ENCODE assay signal across 8 cellular contexts in genomic region chr7:55065511-55066229, GRCh38. TPM values are rescaled to one million over a fixed set of nuclear protein-coding genes. Genes with fewer than 3 reads are reported as not detected.
DNase-seq lines count a peak whose midpoint lies in the region; ATAC-seq and TF ChIP-seq lines count a peak whose summit lies in the region.

No MANE protein-coding gene starts in this region.

- peaks cover 9% of the 10 kb centered on the region for H3F3A ChIP-seq in PC-3 (ENCODE audit: low read length, unreplicated experiment)

- intact Hi-C loops in PC-3 (cut with micrococcal nuclease) = loop anchor here (1.0 to 5.0 kb wide), 6 partner anchors 44 to 293 kb away; no protein-coding TSS in a partner anchor
- intact Hi-C loops in sigmoid colon (cut with DNase I) = loop anchor here (10.0 kb wide), 1 partner anchor 189 kb away; no protein-coding TSS in a partner anchor

- no peak for TF ChIP-seq CTCF in PC-3 (conservative IDR thresholded peaks at IDR 0.05; ENCODE audit: low read depth, low read length)
- TF ChIP-seq CTCF in fibroblast of villous mesenchyme (IDR thresholded peaks at IDR 0.05; ENCODE audit: insufficient read depth, low read depth, low read length) = peak; percentile 16
- TF ChIP-seq CTCF in sigmoid colon (IDR thresholded peaks at IDR 0.05) = no peak
- no peak for TF ChIP-seq CTCF in GM20000 (IDR thresholded peaks at IDR 0.05; ENCODE audit: extremely low read depth, missing control alignments)

- H3K9me3 Mint-ChIP-seq in activated CD8-positive, alpha-beta T cell treated with anti-CD3 and anti-CD28 coated beads, Interleukin-2, amount 10 ng/mL, durations not matched to agents 7 days and 5 days (ENCODE audit: insufficient read depth) = no peaks in the 10 kb centered on the region

- H3K9me2 ChIP-seq in PC-3 (replicated peaks; ENCODE audit: low read length) = no peaks in the 10 kb centered on the region

- H3K4me1 Mint-ChIP-seq in activated CD8-positive, alpha-beta T cell treated with anti-CD3 and anti-CD28 coated beads, Interleukin-2, amount 10 ng/mL, durations not matched to agents 7 days and 5 days (ENCODE audit: low read depth) = no peaks in the 10 kb centered on the region

- no peak for TF ChIP-seq POLR2A in sigmoid colon (IDR thresholded peaks at IDR 0.05)

- H2AFZ ChIP-seq in PC-3 (ENCODE audit: low read length) = no peak overlapping the region

- DNase-seq in PC-3 = peak; percentile 92
- DNase-seq in fibroblast of villous mesenchyme (ENCODE audit: low read depth) = peak; percentile 83
- DNase-seq in sigmoid colon = no peak
- DNase-seq in NCI-H2029 (lab: John Stamatoyannopoulos, UW) = no peak
- DNase-seq in GM20000 (ENCODE audit: low spot score) = no peak
- no peak for DNase-seq in mucosa of gallbladder (ENCODE audit: low spot score)
- no peak for DNase-seq in activated CD8-positive, alpha-beta T cell treated with anti-CD3 and anti-CD28 coated beads, Interleukin-2, amount 10 ng/mL, durations not matched to agents 7 days and 5 days

- peak; percentile 39 for ATAC-seq in GM19035 (IDR thresholded peaks at IDR 0.05; ENCODE audit: unreplicated experiment)
- ATAC-seq in PC-3 = peak; percentile 78
- ATAC-seq in activated CD8-positive, alpha-beta T cell treated with anti-CD3 and anti-CD28 coated beads, Interleukin-2, amount 10 ng/mL, durations not matched to agents 7 days and 5 days = no peak

- no peaks in the 10 kb centered on the region for H4K20me1 ChIP-seq in PC-3 (ENCODE audit: low read length)

- H3K4me3 ChIP-seq in PC-3 (ENCODE audit: low read length) (peak overlapping the region; percentile 46), fibroblast of villous mesenchyme (ENCODE audit: low read depth, low read length) (peak overlapping the region; percentile 19), sigmoid colon (peak overlapping the region in 3 of 4 donors; percentile 0 to 21 (median 2))

- H3K27me3 Mint-ChIP-seq in activated CD8-positive, alpha-beta T cell treated with anti-CD3 and anti-CD28 coated beads, Interleukin-2, amount 10 ng/mL, durations not matched to agents 7 days and 5 days (ENCODE audit: low read depth) = peaks cover 3% of the 10 kb centered on the region

- peaks cover 77% of the 10 kb centered on the region for H3K79me2 ChIP-seq in PC-3 (ENCODE audit: low read length)

- TF ChIP-seq EP300 in sigmoid colon (IDR thresholded peaks at IDR 0.05) = no peak

- H3K4me2 ChIP-seq in PC-3 (ENCODE audit: low read length) = peak overlapping the region; percentile 77

- CTCF ChIA-PET in PC-3 (lab: Charles Lee) = interaction anchor here (0.5 to 1.3 kb wide), 3 partner anchors 15 to 27 kb away, joined by 3 to 7 read pairs (median 4); no protein-coding TSS in a partner anchor
- CTCF ChIA-PET in activated CD8-positive, alpha-beta T cell treated with anti-CD3 and anti-CD28 coated beads, Interleukin-2, amount 10 ng/mL, durations not matched to agents 7 days and 5 days (lab: Charles Lee) = no interaction called here

- H3K27me3 ChIP-seq in PC-3 (ENCODE audit: low read length) (no peaks in the 10 kb centered on the region), sigmoid colon (no peaks in the 10 kb centered on the region)

- BruUV-seq in PC-3 (replicated peaks; lab: Mats Ljungman, UMichigan) = TSS peak; percentile 16

- WGBS in sigmoid colon, 2 donors = 70 to 83% methylated on average over 10 of the region's 10 CpGs

- POLR2A ChIA-PET in PC-3 (lab: Charles Lee; ENCODE audit: unreplicated experiment) = interaction anchor here (0.5 to 1.1 kb wide), 6 partner anchors 20 to 382 kb away, joined by 3 to 9 read pairs (median 4); partner anchors contain the start of genes EGFR and SEC61G
- POLR2A ChIA-PET in activated CD8-positive, alpha-beta T cell treated with anti-CD3 and anti-CD28 coated beads, Interleukin-2, amount 10 ng/mL, durations not matched to agents 7 days and 5 days (lab: Charles Lee) = no interaction called here

- H3K27ac ChIP-seq in PC-3 (ENCODE audit: low read length) (peak overlapping the region; percentile 97), sigmoid colon (peak overlapping the region; percentile 75 to 86 (median 80))

- H3K9ac ChIP-seq in PC-3 (ENCODE audit: low read length) = peak overlapping the region; percentile 74

- H3K4me3 Mint-ChIP-seq in activated CD8-positive, alpha-beta T cell treated with anti-CD3 and anti-CD28 coated beads, Interleukin-2, amount 10 ng/mL, durations not matched to agents 7 days and 5 days = no peak overlapping the region

- peaks cover 48% of the 10 kb centered on the region for H3K4me1 ChIP-seq in PC-3 (ENCODE audit: insufficient read depth, low read length)
- H3K4me1 ChIP-seq in sigmoid colon = peaks cover 0 to 56% (median 55%) of the 10 kb centered on the region in 4 donors

- H3K9me3 ChIP-seq in PC-3 (ENCODE audit: low read length) = no peaks in the 10 kb centered on the region
- no peaks in the 10 kb centered on the region for H3K9me3 ChIP-seq in sigmoid colon

- no peak overlapping the region for H3K27ac Mint-ChIP-seq in activated CD8-positive, alpha-beta T cell treated with anti-CD3 and anti-CD28 coated beads, Interleukin-2, amount 10 ng/mL, durations not matched to agents 7 days and 5 days

- H3K36me3 Mint-ChIP-seq in activated CD8-positive, alpha-beta T cell treated with anti-CD3 and anti-CD28 coated beads, Interleukin-2, amount 10 ng/mL, durations not matched to agents 7 days and 5 days (ENCODE audit: low read depth) = no peaks in the 10 kb centered on the region

- H3K36me3 ChIP-seq in PC-3 (ENCODE audit: low read depth, low read length) = peaks cover 37% of the 10 kb centered on the region
- H3K36me3 ChIP-seq in sigmoid colon = no peaks in the 10 kb centered on the region

RNA-seq across cellular contexts. Expression of gene EGFR, which starts 46.9 kb away (rescaled TPM):
- 50.0 and 64.6 TPM in 2 replicates for total RNA-seq in PC-3 (2014; rRNA removed)
- total RNA-seq in fibroblast of villous mesenchyme = 92.8 and 98.9 TPM in 2 replicates
- total RNA-seq in sigmoid colon = 10 to 100 TPM; 35.6 to 61.5 (median 40.8) TPM
- 10 to 100 TPM in 1 of 3 donors, 1 to 10 TPM in 2; 3.6 to 10.7 (median 5.5) TPM for polyA plus RNA-seq in sigmoid colon
- 87.3 TPM for total RNA-seq in mucosa of gallbladder
- total RNA-seq in activated CD8-positive, alpha-beta T cell treated with anti-CD3 and anti-CD28 coated beads, Interleukin-2, amount 10 ng/mL, durations not matched to agents 7 days and 5 days = not detected

Comparison
In these comparisons a context has a peak if more than half of its experiments do, and no peak if none do; other contexts are left out.
1. DNase-seq: peak in PC-3 (single experiment) and fibroblast of villous mesenchyme (single experiment); none in sigmoid colon (single experiment), NCI-H2029 (single experiment), GM20000 (single experiment), mucosa of gallbladder (single experiment) and activated CD8-positive, alpha-beta T cell treated with anti-CD3 and anti-CD28 coated beads, Interleukin-2, amount 10 ng/mL, durations not matched to agents 7 days and 5 days (single experiment).
2. RNA of gene EGFR, which starts 46.9 kb away (total RNA-seq): 92.8 to 98.9 TPM in fibroblast of villous mesenchyme, 87.3 TPM in mucosa of gallbladder (single experiment), 50.0 to 64.6 TPM in PC-3 and 35.6 to 61.5 TPM in sigmoid colon; not detected in activated CD8-positive, alpha-beta T cell treated with anti-CD3 and anti-CD28 coated beads, Interleukin-2, amount 10 ng/mL, durations not matched to agents 7 days and 5 days; every median in the first group is over 10 times any median in the second.
3. Peak in every context shown above with its lines, with median percentiles within 50 percentile points of each other: H3K4me3 ChIP-seq.